ENCODE assay signal across 9 cellular contexts in genomic region chr2:63424329-63425078, GRCh38.
DNase-seq lines count a peak whose midpoint lies in the region; ATAC-seq and TF ChIP-seq lines count a peak whose summit lies in the region.
"Had no signal": no experiment of that assay in that cellular context is flagged by ENCODE, and none has a peak within 500 bp of the region (broad histone marks: within the 10 kb centered on the region; RNA-seq: fewer than 3 reads in every experiment).

No MANE protein-coding gene starts in this region.

- no peaks in the 10 kb centered on the region for H3K4me1 ChIP-seq in transverse colon
- H3K4me1 ChIP-seq in ovary (ENCODE audit: insufficient read depth) = no peaks in the 10 kb centered on the region

- no peaks in the 10 kb centered on the region for H3K27me3 Mint-ChIP-seq in activated CD4-positive, alpha-beta T cell treated with anti-CD3 and anti-CD28 coated beads for 36 hours
- H3K27me3 Mint-ChIP-seq: stimulated activated naive CD8-positive, alpha-beta T cell treated with anti-CD3 and anti-CD28 coated beads, Interleukin-15, Interleukin-2, amounts not matched to agents 100 ng/mL and 50 ng/mL, for 24 hours had no signal

- H3K9me3 ChIP-seq in SK-N-MC (ENCODE audit: low read depth, low read length) (no peaks in the 10 kb centered on the region), transverse colon (no peaks in the 10 kb centered on the region), ovary (no peaks in the 10 kb centered on the region)

- H3K9me3 Mint-ChIP-seq in activated CD4-positive, alpha-beta T cell treated with anti-CD3 and anti-CD28 coated beads for 36 hours (ENCODE audit: low read depth) = peaks cover 8% of the 10 kb centered on the region

- TF ChIP-seq EP300 in transverse colon (IDR thresholded peaks at IDR 0.05; ENCODE audit: low read depth) = no peak
- no peak for TF ChIP-seq EP300 in ovary (IDR thresholded peaks at IDR 0.05)

- H3K27ac ChIP-seq in SK-N-MC (no peak overlapping the region), transverse colon (no peak overlapping the region), ovary (no peak overlapping the region)

- CTCF ChIA-PET in activated CD4-positive, alpha-beta T cell treated with anti-CD3 and anti-CD28 coated beads for 36 hours (lab: Charles Lee) = interaction anchor here (0.7 to 2.7 kb wide), 11 partner anchors 8 to 968 kb away, joined by 3 to 13 read pairs (median 4); no protein-coding TSS in a partner anchor

- peak; percentile 16 for DNase-seq in activated CD4-positive, alpha-beta T cell treated with anti-CD3 and anti-CD28 coated beads for 36 hours
- DNase-seq in activated CD4-positive, alpha-beta T cell treated with anti-CD3 and anti-CD28 coated beads, Interleukin-2, amount 50 U/mL, for 1 hour = no peak
- DNase-seq in HT-29 (ENCODE audit: low spot score) = peak; percentile 22
- DNase-seq in SK-N-MC (ENCODE audit: low read depth, low spot score) = peak; percentile 30
- DNase-seq in fibroblast of villous mesenchyme (ENCODE audit: low read depth) = peak; percentile 60
- DNase-seq in transverse colon = no peak
- DNase-seq in ovary = no peak

- TF ChIP-seq POLR2A in transverse colon (IDR thresholded peaks at IDR 0.05) = no peak
- TF ChIP-seq POLR2A in ovary (IDR thresholded peaks at IDR 0.05) = no peak

- no peak overlapping the region for H3K4me3 Mint-ChIP-seq in activated CD4-positive, alpha-beta T cell treated with anti-CD3 and anti-CD28 coated beads for 36 hours
- H3K4me3 Mint-ChIP-seq: stimulated activated naive CD8-positive, alpha-beta T cell treated with anti-CD3 and anti-CD28 coated beads, Interleukin-15, Interleukin-2, amounts not matched to agents 100 ng/mL and 50 ng/mL, for 24 hours had no signal

- H3K36me3 Mint-ChIP-seq in activated CD4-positive, alpha-beta T cell treated with anti-CD3 and anti-CD28 coated beads for 36 hours (ENCODE audit: low read depth) = peaks cover 14% of the 10 kb centered on the region

- in situ Hi-C loops in transverse colon (cut with MboI; ENCODE audit: low pct_ligation_motif_present in 1 of 4, low pct_unique_long_range_greater_than_20kb in 1 of 4, low sequenced_read_pairs in 3 of 4) = no loop called here

- POLR2A ChIA-PET in activated CD4-positive, alpha-beta T cell treated with anti-CD3 and anti-CD28 coated beads for 36 hours (lab: Charles Lee) = no interaction called here

- H3K9ac ChIP-seq in SK-N-MC (ENCODE audit: insufficient read length) = no peak overlapping the region

- no peak overlapping the region for H3K4me3 ChIP-seq in SK-N-MC
- no peak overlapping the region for H3K4me3 ChIP-seq in fibroblast of villous mesenchyme (ENCODE audit: low read depth, low read length)
- no peak overlapping the region for H3K4me3 ChIP-seq in transverse colon
- no peak overlapping the region for H3K4me3 ChIP-seq in ovary

- 28 to 76% methylated on average over 3 to 15 of the region's 15 CpGs for WGBS in transverse colon (ENCODE audit: low coverage in 1 of 2), 2 donors
- WGBS in ovary, 3 donors = 79 to 84% (median 80%) methylated on average over 15 of the region's 15 CpGs

- H3K36me3 ChIP-seq in SK-N-MC (ENCODE audit: insufficient read depth, low read length) (no peaks in the 10 kb centered on the region), transverse colon (no peaks in the 10 kb centered on the region), ovary (no peaks in the 10 kb centered on the region)

- H3K27me3 ChIP-seq in transverse colon = no peaks in the 10 kb centered on the region
- no peaks in the 10 kb centered on the region for H3K27me3 ChIP-seq in ovary

- TF ChIP-seq CTCF in fibroblast of villous mesenchyme (IDR thresholded peaks at IDR 0.05; ENCODE audit: insufficient read depth, low read depth, low read length) = peak; percentile 72
- TF ChIP-seq CTCF in transverse colon (IDR thresholded peaks at IDR 0.05) = peak in 3 of 5 experiments; percentile 30 to 47 (median 35)
- TF ChIP-seq CTCF in ovary (IDR thresholded peaks at IDR 0.05) = no peak

- no peak overlapping the region for H3K27ac Mint-ChIP-seq in activated CD4-positive, alpha-beta T cell treated with anti-CD3 and anti-CD28 coated beads for 36 hours
- H3K27ac Mint-ChIP-seq: stimulated activated naive CD8-positive, alpha-beta T cell treated with anti-CD3 and anti-CD28 coated beads, Interleukin-15, Interleukin-2, amounts not matched to agents 100 ng/mL and 50 ng/mL, for 24 hours had no signal

- ATAC-seq in activated CD4-positive, alpha-beta T cell treated with anti-CD3 and anti-CD28 coated beads for 36 hours = peak; percentile 76
- ATAC-seq in GM21360 (IDR thresholded peaks at IDR 0.05; ENCODE audit: unreplicated experiment) = peak; percentile 76

- intact Hi-C loops in activated CD4-positive, alpha-beta T cell treated with anti-CD3 and anti-CD28 coated beads for 36 hours (cut with DNase I, micrococcal nuclease) = loop anchor here (1.0 to 10.0 kb wide), 3 partner anchors 372 to 640 kb away; partner anchors contain the start of gene OTX1 (in 1 of the 2)
- intact Hi-C loops in transverse colon (cut with DNase I; ENCODE audit: low total_unique reads) (no loop called here), ovary (cut with DNase I) (no loop called here)

- peaks cover 3% of the 10 kb centered on the region for H3K4me1 Mint-ChIP-seq in activated CD4-positive, alpha-beta T cell treated with anti-CD3 and anti-CD28 coated beads for 36 hours

Comparison
In these comparisons a context has a peak if more than half of its experiments do, and no peak if none do; other contexts are left out.
1. DNase-seq: peak in activated CD4-positive, alpha-beta T cell treated with anti-CD3 and anti-CD28 coated beads for 36 hours (single experiment), HT-29 (single experiment), SK-N-MC (single experiment) and fibroblast of villous mesenchyme (single experiment); none in activated CD4-positive, alpha-beta T cell treated with anti-CD3 and anti-CD28 coated beads, Interleukin-2, amount 50 U/mL, for 1 hour (single experiment), transverse colon (single experiment) and ovary (0 of 5).
2. CTCF ChIP-seq: peak in fibroblast of villous mesenchyme (single experiment) and transverse colon (3 of 5); none in ovary (0 of 3).
3. intact Hi-C loops: an anchor here in activated CD4-positive, alpha-beta T cell treated with anti-CD3 and anti-CD28 coated beads for 36 hours (1.0 to 10.0 kb wide); none called in transverse colon and ovary.